ENCODE assay signal across 9 cellular contexts in the genomic region with DNA sequence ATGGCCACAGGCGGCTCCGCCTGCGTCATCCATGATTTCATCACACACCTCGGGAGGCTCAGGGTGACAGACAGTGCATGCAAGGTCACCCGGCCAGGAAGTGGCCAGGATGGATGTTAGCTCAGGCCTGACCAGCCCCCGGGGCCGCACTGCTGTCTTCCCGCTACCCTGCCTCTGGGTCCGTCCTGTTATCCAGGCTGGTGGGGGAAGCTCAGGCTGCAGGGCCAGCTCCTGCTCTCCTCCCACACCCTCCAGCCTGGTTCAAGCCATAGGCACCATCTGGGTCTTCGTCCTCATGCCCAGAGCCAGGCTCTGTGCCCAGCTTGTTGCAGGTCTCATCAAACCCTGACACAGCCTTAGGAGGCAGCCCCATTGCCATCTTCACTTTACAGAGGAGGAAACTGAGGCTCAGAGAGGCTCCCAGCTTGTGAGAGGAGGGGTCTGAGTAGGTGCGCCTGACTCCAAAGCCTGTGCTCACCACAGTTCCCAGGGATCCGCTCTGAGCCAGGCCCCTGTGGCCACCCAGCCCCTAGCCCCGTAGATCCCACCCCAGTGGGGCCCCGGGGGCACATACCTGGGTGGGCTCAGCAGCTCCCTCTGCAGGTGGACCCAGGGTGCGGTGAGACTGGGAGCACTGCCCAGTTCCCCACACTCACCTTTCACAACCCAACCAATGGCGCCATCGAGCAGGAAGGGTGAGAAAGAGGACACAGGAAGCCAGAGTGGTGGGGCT. TPM values are rescaled to one million over a fixed set of nuclear protein-coding genes. Genes with fewer than 3 reads are reported as not detected.
DNase-seq lines count a peak whose midpoint lies in the region; ATAC-seq, FAIRE-seq and TF ChIP-seq lines count a peak whose summit lies in the region.
"Had no signal": no experiment of that assay in that cellular context is flagged by ENCODE, and none has a peak within 500 bp of the region (broad histone marks: within the 10 kb centered on the region; RNA-seq: fewer than 3 reads in every experiment).

No MANE protein-coding gene starts in this region.

- H3K4me1 ChIP-seq in endothelial cell of umbilical vein (ENCODE audit: control insufficient read depth, extremely low read depth, insufficient read depth, low read length) = no peaks in the 10 kb centered on the region
- no peaks in the 10 kb centered on the region for H3K4me1 ChIP-seq in CD4-positive, alpha-beta memory T cell (ENCODE audit: insufficient read depth, low read length)

- ATAC-seq in HG02981 (IDR thresholded peaks at IDR 0.05; ENCODE audit: unreplicated experiment) = no peak

- peaks cover 45% of the 10 kb centered on the region for H3K4me1 Mint-ChIP-seq in nephron progenitor cell
- H3K4me1 Mint-ChIP-seq in CD4-positive, alpha-beta memory T cell = no peaks in the 10 kb centered on the region

- no peaks in the 10 kb centered on the region for H4K20me1 ChIP-seq in endothelial cell of umbilical vein (replicated peaks; ENCODE audit: control insufficient read depth, extremely low read depth, insufficient read depth, low read length)

- POLR2A ChIA-PET in endothelial cell of umbilical vein (lab: Charles Lee) = no interaction called here
- POLR2A ChIA-PET in CD4-positive, alpha-beta memory T cell (lab: Charles Lee; ENCODE audit: partially characterized antibody) = no interaction called here

- H3K9me3 Mint-ChIP-seq in nephron progenitor cell = no peaks in the 10 kb centered on the region
- H3K9me3 Mint-ChIP-seq in CD4-positive, alpha-beta memory T cell = no peaks in the 10 kb centered on the region

- TF ChIP-seq CTCF in NB4 (IDR thresholded peaks at IDR 0.05; ENCODE audit: low read depth, low read length) (peak; percentile 50), endothelial cell of umbilical vein (IDR thresholded peaks at IDR 0.05; ENCODE audit: extremely low read depth in 1 of 2, insufficient read depth in 1 of 2, low read depth in 1 of 2, low read length in 2 of 2) (peak; percentile 6 to 27), nephron progenitor cell (IDR thresholded peaks at IDR 0.05) (no peak)

- no peak overlapping the region for H3K4me3 Mint-ChIP-seq in nephron progenitor cell
- H3K4me3 Mint-ChIP-seq in CD4-positive, alpha-beta memory T cell = no peak overlapping the region

- no peaks in the 10 kb centered on the region for H3K27me3 Mint-ChIP-seq in nephron progenitor cell (ENCODE audit: low read depth, poor library complexity)
- H3K27me3 Mint-ChIP-seq in CD4-positive, alpha-beta memory T cell = peaks cover 2% of the 10 kb centered on the region in 2 donors

- no peaks in the 10 kb centered on the region for H3K9me1 ChIP-seq in endothelial cell of umbilical vein (replicated peaks; ENCODE audit: control insufficient read depth, extremely low read depth, insufficient read depth, low read length)

- no peak overlapping the region for H3K9ac ChIP-seq in endothelial cell of umbilical vein (replicated peaks; ENCODE audit: extremely low read depth, insufficient read depth, low read length)

- H3K4me3 ChIP-seq in NB4 (ENCODE audit: low read depth, low read length) (no peak overlapping the region), endothelial cell of umbilical vein (replicated peaks in 1 of 3; ENCODE audit: insufficient read depth in 1 of 3, low read depth in 1 of 3, low read length in 3 of 3) (no peak overlapping the region)
- H3K4me3 ChIP-seq in CD4-positive, alpha-beta memory T cell (ENCODE audit: low read length in 2 of 2) = no peak overlapping the region

- H3K79me2 ChIP-seq in endothelial cell of umbilical vein (ENCODE audit: control insufficient read depth, insufficient read depth, low read length) = no peaks in the 10 kb centered on the region

- peak overlapping the region; percentile 42 for H3K27ac Mint-ChIP-seq in nephron progenitor cell
- no peak overlapping the region for H3K27ac Mint-ChIP-seq in CD4-positive, alpha-beta memory T cell

- dilution Hi-C loops in endothelial cell of umbilical vein (cut with MboI; ENCODE audit: extremely low pct_ligation_motif_present, low sequenced_read_pairs) = no loop called here

- no peaks in the 10 kb centered on the region for H3K9me3 ChIP-seq in endothelial cell of umbilical vein (replicated peaks; ENCODE audit: control insufficient read depth, insufficient read depth, low read length)
- H3K9me3 ChIP-seq in CD4-positive, alpha-beta memory T cell (ENCODE audit: control insufficient read depth in 1 of 2, low read length in 2 of 2) = no peaks in the 10 kb centered on the region

- no peak overlapping the region for H3K4me2 ChIP-seq in endothelial cell of umbilical vein (ENCODE audit: insufficient read depth, low read length)

- no peaks in the 10 kb centered on the region for H3K36me3 Mint-ChIP-seq in nephron progenitor cell (ENCODE audit: low read depth)
- no peaks in the 10 kb centered on the region for H3K36me3 Mint-ChIP-seq in CD4-positive, alpha-beta memory T cell

- CTCF ChIA-PET in endothelial cell of umbilical vein (lab: Charles Lee) = interaction anchor here (0.5 to 1.9 kb wide), 5 partner anchors 14 to 91 kb away, joined by 3 to 9 read pairs (median 4); a partner anchor contains a TSS
- CTCF ChIA-PET in CD4-positive, alpha-beta memory T cell (lab: Charles Lee; ENCODE audit: partially characterized antibody) = no interaction called here

- no peak for FAIRE-seq in endothelial cell of umbilical vein (lab: Jason Lieb, UNC)

- H3K27ac ChIP-seq in endothelial cell of umbilical vein (ENCODE audit: insufficient read depth, low read depth, low read length) = no peak overlapping the region
- H3K27ac ChIP-seq in CD4-positive, alpha-beta memory T cell (ENCODE audit: low read depth, low read length) = no peak overlapping the region

- intact Hi-C loops in endothelial cell of umbilical vein (cut with micrococcal nuclease) = no loop called here
- intact Hi-C loops in CD4-positive, alpha-beta memory T cell (cut with micrococcal nuclease) = no loop called here

- peaks cover 3 to 6% of the 10 kb centered on the region in 2 experiments for H3K27me3 ChIP-seq in endothelial cell of umbilical vein (ENCODE audit: control insufficient read depth in 2 of 2, insufficient read depth in 2 of 2, low read length in 2 of 2)
- H3K27me3 ChIP-seq in CD4-positive, alpha-beta memory T cell (ENCODE audit: insufficient read depth, low read length) = no peaks in the 10 kb centered on the region

- peaks cover 0 to 2% of the 10 kb centered on the region in 2 experiments for H3K36me3 ChIP-seq in endothelial cell of umbilical vein (ENCODE audit: control insufficient read depth in 2 of 2, extremely low read depth in 1 of 2, insufficient read depth in 2 of 2, low read length in 2 of 2)
- no peaks in the 10 kb centered on the region for H3K36me3 ChIP-seq in CD4-positive, alpha-beta memory T cell (ENCODE audit: insufficient read depth, low read length)

- TF ChIP-seq POLR2A in NB4 (IDR thresholded peaks at IDR 0.05; ENCODE audit: extremely low read depth, insufficient read length) = no peak
- TF ChIP-seq POLR2A in endothelial cell of umbilical vein (IDR thresholded peaks at IDR 0.05; ENCODE audit: low read depth, low read length) = no peak

- H2AFZ ChIP-seq in endothelial cell of umbilical vein (ENCODE audit: low read depth, low read length) = no peak overlapping the region

- DNase-seq in ELR (ENCODE audit: low read depth) (peak; percentile 73), NB4 (ENCODE audit: low read depth) (peak; percentile 85), endothelial cell of umbilical vein (ENCODE audit: low read depth, low spot score) (no peak), nephron progenitor cell (no peak)
- DNase-seq in activated T-cell treated with anti-CD3 and anti-CD28 coated beads, Interleukin-2, amount 50 U/mL, for 1 hour = no peak
- DNase-seq in activated naive CD4-positive, alpha-beta T cell treated with anti-CD3 and anti-CD28 coated beads, Interleukin-2, amount 50 U/mL, for 16 hours = no peak
- no peak for DNase-seq in CD4-positive, alpha-beta memory T cell
- DNase-seq: NCI-H524 had no signal

- BruUV-seq in endothelial cell of umbilical vein (replicated peaks; lab: Mats Ljungman, UMichigan) = no TSS peak

TF ChIP-seq in endothelial cell of umbilical vein, 7 proteins besides CTCF, POLR2A, EP300 and RAD21 (continues in another document):
- no peak for TF ChIP-seq POLR2AphosphoS5 (IDR thresholded peaks at IDR 0.05; ENCODE audit: insufficient read depth, low read depth, low read length)

RNA-seq across cellular contexts. Expression of a gene that starts 0.4 kb away (rescaled TPM):
- not detected in 2 replicates for total RNA-seq in endothelial cell of umbilical vein
- polyA plus RNA-seq in endothelial cell of umbilical vein = not detected in 2 replicates
- polyA plus RNA-seq in endothelial cell of umbilical vein (2011; cell fraction: cytosol; rRNA removed) = not detected in 2 replicates
- not detected in 2 replicates for polyA plus RNA-seq in endothelial cell of umbilical vein (2011; cell fraction: nucleus; rRNA removed)
- polyA plus RNA-seq in endothelial cell of umbilical vein (2012) = not detected in 2 replicates
- not detected in 2 replicates for polyA minus RNA-seq in endothelial cell of umbilical vein
- not detected for polyA minus RNA-seq in endothelial cell of umbilical vein (2011; cell fraction: cytosol; rRNA and poly(A)+ RNA removed)
- not detected in 2 replicates for polyA minus RNA-seq in endothelial cell of umbilical vein (2011; cell fraction: nucleus; rRNA and poly(A)+ RNA removed)
- not detected for total RNA-seq in CD4-positive, alpha-beta memory T cell
- polyA plus RNA-seq in CD4-positive, alpha-beta memory T cell = not detected

RNA-seq across cellular contexts. Expression of a gene that starts 26.9 kb away (rescaled TPM):
- total RNA-seq in endothelial cell of umbilical vein = 0.13 TPM in 1 of 2 replicates, not detected in the other
- 0.13 and 0.77 TPM in 2 replicates for polyA plus RNA-seq in endothelial cell of umbilical vein
- polyA plus RNA-seq in endothelial cell of umbilical vein (2011; cell fraction: cytosol; rRNA removed) = 0.13 and 0.26 TPM in 2 replicates
- 0.07 and 0.50 TPM in 2 replicates for polyA plus RNA-seq in endothelial cell of umbilical vein (2011; cell fraction: nucleus; rRNA removed)
- polyA plus RNA-seq in endothelial cell of umbilical vein (2012) = 1.5 TPM in 1 of 2 replicates, not detected in the other
- polyA minus RNA-seq in endothelial cell of umbilical vein = 1.1 TPM in 1 of 2 replicates, not detected in the other
- not detected for polyA minus RNA-seq in endothelial cell of umbilical vein (2011; cell fraction: cytosol; rRNA and poly(A)+ RNA removed)
- polyA minus RNA-seq in endothelial cell of umbilical vein (2011; cell fraction: nucleus; rRNA and poly(A)+ RNA removed) = not detected in 2 replicates
- total RNA-seq in CD4-positive, alpha-beta memory T cell = not detected
- polyA plus RNA-seq in CD4-positive, alpha-beta memory T cell = not detected

RNA-seq across cellular contexts. Expression of a gene that starts 39.3 kb away (rescaled TPM):
- 92.5 and 116 TPM in 2 replicates for total RNA-seq in endothelial cell of umbilical vein
- 45.6 and 45.7 TPM in 2 replicates for polyA plus RNA-seq in endothelial cell of umbilical vein
- 34.6 and 34.8 TPM in 2 replicates for polyA plus RNA-seq in endothelial cell of umbilical vein (2011; cell fraction: cytosol; rRNA removed)
- 35.5 and 39.9 TPM in 2 replicates for polyA plus RNA-seq in endothelial cell of umbilical vein (2011; cell fraction: nucleus; rRNA removed)
- polyA plus RNA-seq in endothelial cell of umbilical vein (2012) = 50.7 and 64.0 TPM in 2 replicates
- polyA minus RNA-seq in endothelial cell of umbilical vein = 28.6 and 32.1 TPM in 2 replicates
- 12.8 TPM for polyA minus RNA-seq in endothelial cell of umbilical vein (2011; cell fraction: cytosol; rRNA and poly(A)+ RNA removed)
- polyA minus RNA-seq in endothelial cell of umbilical vein (2011; cell fraction: nucleus; rRNA and poly(A)+ RNA removed) = 20.8 and 23.1 TPM in 2 replicates
- total RNA-seq in CD4-positive, alpha-beta memory T cell = under 1 TPM; 0.33 to 0.41 TPM
- polyA plus RNA-seq in CD4-positive, alpha-beta memory T cell = under 1 TPM in 1 of 2 donors, not detected in 1; 0.53 TPM

Comparison
In these comparisons a context has a peak if more than half of its experiments do, and no peak if none do; other contexts are left out.
1. DNase-seq: peak in ELR (single experiment) and NB4 (single experiment); none in endothelial cell of umbilical vein (single experiment), nephron progenitor cell (single experiment), activated T-cell treated with anti-CD3 and anti-CD28 coated beads, Interleukin-2, amount 50 U/mL, for 1 hour (single experiment), activated naive CD4-positive, alpha-beta T cell treated with anti-CD3 and anti-CD28 coated beads, Interleukin-2, amount 50 U/mL, for 16 hours (single experiment) and CD4-positive, alpha-beta memory T cell (0 of 5).
2. RNA of a gene that starts 39.3 kb away (total RNA-seq): 92.5 to 116 TPM in endothelial cell of umbilical vein; 0.33 to 0.41 TPM in CD4-positive, alpha-beta memory T cell; every median in the first group is over 10 times any median in the second.